ENCODE assay signal across 10 cellular contexts in genomic region chr17:80678621-80679020, GRCh38.
A peak's percentile ranks its signal among the peaks of the same experiment; 100 is the strongest.
DNase-seq lines count a peak whose midpoint lies in the region; ATAC-seq lines count a peak whose summit lies in the region.
"Had no signal": no experiment of that assay in that cellular context is flagged by ENCODE, and none has a peak within 500 bp of the region (broad histone marks: within the 10 kb centered on the region; RNA-seq: fewer than 3 reads in every experiment).

No MANE protein-coding gene starts in this region.

- no peaks in the 10 kb centered on the region for H3K27me3 ChIP-seq in MG63
- H3K27me3 ChIP-seq: tibial artery had no signal

- ATAC-seq in activated naive CD4-positive, alpha-beta T cell treated with anti-CD3 and anti-CD28 coated beads, Interleukin-2, amount 50 U/mL, for 72 hours, result peak; percentile 84 to 87
- no peak for ATAC-seq in HG02571 (IDR thresholded peaks at IDR 0.05; ENCODE audit: unreplicated experiment)
- no peak for ATAC-seq in GM18498 (IDR thresholded peaks at IDR 0.05; ENCODE audit: unreplicated experiment)
- no peak for ATAC-seq in HG02884 (IDR thresholded peaks at IDR 0.05; ENCODE audit: unreplicated experiment)

- peak; percentile 62 for DNase-seq in Ammon's horn (ENCODE audit: low spot score)
- peak; percentile 57 for DNase-seq in MG63
- DNase-seq in activated naive CD4-positive, alpha-beta T cell treated with anti-CD3 and anti-CD28 coated beads, Interleukin-2, amount 50 U/mL, for 72 hours (ENCODE audit: low spot score in 2 of 2), result peak; percentile 50 to 70
- DNase-seq in myocyte (ENCODE audit: low read depth), result peak; percentile 37
- no peak for DNase-seq in NCI-H69 (lab: John Stamatoyannopoulos, UW)

- H3K27ac Mint-ChIP-seq in activated naive CD4-positive, alpha-beta T cell treated with anti-CD3 and anti-CD28 coated beads, Interleukin-2, amount 50 U/mL, for 72 hours, result peak overlapping the region; percentile 91 to 96

- no peaks in the 10 kb centered on the region for H3K9me3 ChIP-seq in MG63
- H3K9me3 ChIP-seq: tibial artery had no signal

- peaks cover 6 to 10% of the 10 kb centered on the region in 2 donors for H3K36me3 Mint-ChIP-seq in activated naive CD4-positive, alpha-beta T cell treated with anti-CD3 and anti-CD28 coated beads, Interleukin-2, amount 50 U/mL, for 72 hours

- no peaks in the 10 kb centered on the region for H3K9me3 Mint-ChIP-seq in activated naive CD4-positive, alpha-beta T cell treated with anti-CD3 and anti-CD28 coated beads, Interleukin-2, amount 50 U/mL, for 72 hours

- H3K4me3 ChIP-seq in MG63, result no peak overlapping the region
- H3K4me3 ChIP-seq: SK-N-MC, tibial artery had no signal

- H3K36me3 ChIP-seq in MG63, result 0 out of 2 replicates have a peak, but pooled peaks cover 2% of the 10 kb centered on the region
- H3K36me3 ChIP-seq: tibial artery had no signal

Comparison
In these comparisons a context has a peak if more than half of its experiments do, and no peak if none do; other contexts are left out.
1. ATAC-seq: peak in activated naive CD4-positive, alpha-beta T cell treated with anti-CD3 and anti-CD28 coated beads, Interleukin-2, amount 50 U/mL, for 72 hours (2 of 2); none in HG02571 (single experiment), GM18498 (single experiment) and HG02884 (single experiment).